ENCODE assay signal across 8 cellular contexts in the genomic region with DNA sequence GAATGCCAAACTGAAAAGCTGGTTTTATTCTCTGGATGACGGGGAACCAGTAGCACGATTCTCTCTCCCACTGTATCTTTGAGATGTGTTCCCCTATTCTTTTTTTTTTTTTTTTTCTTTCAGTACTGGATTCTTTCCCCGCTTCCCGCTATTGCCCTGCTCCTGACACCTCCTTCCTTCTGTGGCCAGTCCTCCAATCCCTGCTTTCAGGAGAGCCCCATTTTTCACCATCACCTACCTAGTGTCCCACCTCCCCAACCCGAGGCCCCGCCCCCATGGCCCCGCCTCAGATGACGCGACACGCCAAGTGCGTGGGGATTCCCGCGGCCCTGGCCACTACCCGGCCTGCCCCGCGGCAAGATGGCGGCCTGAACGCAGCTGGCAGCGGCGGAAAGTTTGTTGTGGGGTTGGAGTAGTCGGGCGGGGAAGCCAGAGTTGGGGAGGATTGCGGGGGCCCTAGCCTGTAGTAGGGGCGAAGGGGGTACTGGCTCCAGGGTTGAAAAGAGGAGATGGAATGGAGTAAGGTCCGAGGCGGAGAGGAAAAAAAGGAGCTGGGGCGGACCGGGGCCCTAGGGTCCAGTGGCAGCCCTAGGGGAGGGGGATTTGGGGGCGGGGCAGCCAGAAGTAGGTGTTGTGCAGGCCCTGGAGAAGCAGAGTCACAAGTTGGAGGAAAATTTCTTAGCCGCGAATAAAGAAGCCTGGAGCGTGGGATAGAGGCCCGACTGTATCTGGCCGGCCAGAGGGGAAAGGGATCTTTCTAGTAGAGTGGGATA. TPM values are rescaled to one million over a fixed set of nuclear protein-coding genes. Genes with fewer than 3 reads are reported as not detected.
DNase-seq lines count a peak whose midpoint lies in the region; ATAC-seq and TF ChIP-seq lines count a peak whose summit lies in the region.

A gene with protein sequence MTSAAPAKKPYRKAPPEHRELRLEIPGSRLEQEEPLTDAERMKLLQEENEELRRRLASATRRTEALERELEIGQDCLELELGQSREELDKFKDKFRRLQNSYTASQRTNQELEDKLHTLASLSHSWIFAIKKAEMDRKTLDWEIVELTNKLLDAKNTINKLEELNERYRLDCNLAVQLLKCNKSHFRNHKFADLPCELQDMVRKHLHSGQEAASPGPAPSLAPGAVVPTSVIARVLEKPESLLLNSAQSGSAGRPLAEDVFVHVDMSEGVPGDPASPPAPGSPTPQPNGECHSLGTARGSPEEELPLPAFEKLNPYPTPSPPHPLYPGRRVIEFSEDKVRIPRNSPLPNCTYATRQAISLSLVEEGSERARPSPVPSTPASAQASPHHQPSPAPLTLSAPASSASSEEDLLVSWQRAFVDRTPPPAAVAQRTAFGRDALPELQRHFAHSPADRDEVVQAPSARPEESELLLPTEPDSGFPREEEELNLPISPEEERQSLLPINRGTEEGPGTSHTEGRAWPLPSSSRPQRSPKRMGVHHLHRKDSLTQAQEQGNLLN (plus strand): TSS at position 336 of the 773 bp plus-strand sequence. CDS start 21,432 bp downstream, outside the sequence.

- no peaks in the 10 kb centered on the region for H3K9me3 Mint-ChIP-seq in T-helper 1 cell treated with Interleukin-12 subunit alpha and Interleukin-12 subunit beta and Interleukin-4 antibody, amounts not matched to agents 30 μg/mL and 1 μg/mL, for 36 hours

- H3K36me3 Mint-ChIP-seq in T-helper 1 cell treated with Interleukin-12 subunit alpha and Interleukin-12 subunit beta and Interleukin-4 antibody, amounts not matched to agents 30 μg/mL and 1 μg/mL, for 36 hours (ENCODE audit: low read depth), result peaks cover under 1% of the 10 kb centered on the region

- peak within 1 kb of the TSS; percentile 83 to 89 (median 88) for H3K27ac ChIP-seq in upper lobe of left lung

- no peaks in the 10 kb centered on the region for H3K27me3 Mint-ChIP-seq in T-helper 1 cell treated with Interleukin-12 subunit alpha and Interleukin-12 subunit beta and Interleukin-4 antibody, amounts not matched to agents 30 μg/mL and 1 μg/mL, for 36 hours (ENCODE audit: low read depth)

- H3K36me3 ChIP-seq in upper lobe of left lung, result no peaks in the 10 kb centered on the region

- H3K9me3 ChIP-seq in upper lobe of left lung, result no peaks in the 10 kb centered on the region

- H3K4me1 Mint-ChIP-seq in T-helper 1 cell treated with Interleukin-12 subunit alpha and Interleukin-12 subunit beta and Interleukin-4 antibody, amounts not matched to agents 30 μg/mL and 1 μg/mL, for 36 hours (ENCODE audit: low read depth), result peaks cover 43% of the 10 kb centered on the region

- no peak for TF ChIP-seq CTCF in upper lobe of left lung (IDR thresholded peaks at IDR 0.05)

- H3K27me3 ChIP-seq in upper lobe of left lung, result no peaks in the 10 kb centered on the region

- H3K4me3 ChIP-seq in GM08714 (ENCODE audit: low read length) (peak within 1 kb of the TSS; percentile 87), upper lobe of left lung (peak within 1 kb of the TSS; percentile 36 to 87 (median 74))

- peak in 3 of 4 donors; percentile 28 to 76 (median 69) for TF ChIP-seq POLR2A in upper lobe of left lung (IDR thresholded peaks at IDR 0.05)

- no peak for TF ChIP-seq EP300 in upper lobe of left lung (IDR thresholded peaks at IDR 0.05)

- H3K4me1 ChIP-seq in upper lobe of left lung, result peaks cover 13 to 31% (median 17%) of the 10 kb centered on the region in 4 donors

- ATAC-seq in HG02610 (IDR thresholded peaks at IDR 0.05; ENCODE audit: unreplicated experiment) (peak; percentile 96), left cardiac atrium (peak; percentile 100), upper lobe of left lung (ENCODE audit: low FRiP score in 2 of 2) (peak; percentile 99 to 100)

- DNase-seq in NCI-H1436 treated with DMSO at 0.1 percent for 48 hours (lab: John Stamatoyannopoulos, UW) (peak; percentile 53), amniotic epithelial cell (ENCODE audit: low read depth) (peak; percentile 81), left cardiac atrium (peak; percentile 94), posterior vena cava (ENCODE audit: low spot score) (peak; percentile 97), upper lobe of left lung (peak; percentile 92 to 100)

- 1% methylated on average over 31 to 33 of the region's 34 CpGs for WGBS in upper lobe of left lung, 2 donors

- peak within 1 kb of the TSS; percentile 96 for H3K4me3 Mint-ChIP-seq in T-helper 1 cell treated with Interleukin-12 subunit alpha and Interleukin-12 subunit beta and Interleukin-4 antibody, amounts not matched to agents 30 μg/mL and 1 μg/mL, for 36 hours

- intact Hi-C loops in left cardiac atrium (cut with DNase I), result no loop called here
- intact Hi-C loops in posterior vena cava (cut with DNase I), result loop anchor here in 1 of 2 donors (2.0 kb wide), 1 partner anchor 51 kb away; no protein-coding TSS in a partner anchor

- peak within 1 kb of the TSS; percentile 98 for H3K27ac Mint-ChIP-seq in T-helper 1 cell treated with Interleukin-12 subunit alpha and Interleukin-12 subunit beta and Interleukin-4 antibody, amounts not matched to agents 30 μg/mL and 1 μg/mL, for 36 hours

RNA-seq across cellular contexts. Expression of the gene that starts here (rescaled TPM):
- 10 to 100 TPM; 17.4 to 18.3 TPM for total RNA-seq in left cardiac atrium
- 10 to 100 TPM; 23.4 to 25.4 TPM for total RNA-seq in posterior vena cava
- total RNA-seq in upper lobe of left lung, result 10 to 100 TPM; 22.2 to 57.6 (median 31.1) TPM

Comparison
In these comparisons a context has a peak if more than half of its experiments do, and no peak if none do; other contexts are left out.
1. Peak in every context shown above with its lines: DNase-seq, ATAC-seq, H3K4me3 ChIP-seq and H3K27ac ChIP-seq.